Comparison of ENCODE assay signal across 1 cellular context in genomic region chr2:82853299-82853698, GRCh38.
TF ChIP-seq lines count a peak whose summit lies in the region.

No MANE protein-coding gene starts in this region.

TF ChIP-seq in H1, 55 proteins besides CTCF, POLR2A, EP300 and RAD21 (continued from another document):
- TF ChIP-seq GABPA (IDR thresholded peaks at IDR 0.05; ENCODE audit: borderline replicate concordance, insufficient read depth, low read length), result no peak
- TF ChIP-seq SUZ12 (IDR thresholded peaks at IDR 0.05; ENCODE audit: low read length), result no peak
